ENCODE assay signal across 1 cellular context in the genomic region with DNA sequence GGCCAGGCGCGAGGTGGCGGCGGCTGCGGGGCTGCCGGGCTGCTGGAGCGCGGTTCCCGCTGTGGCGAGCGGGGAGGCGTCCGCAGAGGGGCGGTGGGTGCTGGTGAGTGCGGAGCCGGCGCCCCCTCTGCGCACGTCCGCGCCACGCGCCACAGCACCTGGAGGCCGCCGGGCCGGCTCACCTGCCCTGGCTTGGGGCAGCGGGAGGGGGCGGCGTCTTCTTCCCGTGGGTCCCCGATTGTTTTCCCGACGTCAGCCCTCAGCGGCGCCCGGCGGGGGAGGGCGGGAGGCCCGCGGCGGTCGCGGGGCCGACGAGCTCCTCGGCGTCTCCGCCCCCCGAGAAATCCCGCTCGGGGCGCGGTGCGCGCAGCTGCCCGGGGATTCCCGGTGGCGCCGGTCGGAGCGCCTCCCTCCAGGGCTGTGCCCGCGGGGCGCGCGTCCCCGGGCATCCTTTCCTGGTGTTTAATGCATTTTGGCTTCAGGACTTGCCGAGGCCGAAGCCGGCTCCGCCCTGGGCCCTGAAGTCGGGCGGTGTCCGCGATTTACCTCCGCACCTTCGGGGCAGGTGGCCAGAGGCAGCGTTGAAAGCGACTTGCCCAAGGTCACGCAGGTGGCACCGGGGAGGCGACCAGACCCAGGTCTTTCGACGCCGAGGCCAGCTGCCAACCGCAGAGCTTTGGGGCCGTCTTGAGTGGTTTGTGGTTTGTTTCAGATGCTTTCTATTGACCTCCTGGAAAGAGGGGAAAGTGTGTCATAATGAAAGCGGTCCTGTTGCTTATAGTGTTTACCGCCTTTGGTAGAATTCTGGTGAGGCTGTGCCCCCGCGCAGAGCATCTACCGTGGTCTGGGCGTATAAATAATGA.
TF ChIP-seq lines count a peak whose summit lies in the region.

No MANE protein-coding gene starts in this region.

TF ChIP-seq in HepG2, 621 proteins besides CTCF, POLR2A, EP300 and RAD21 (continued from another document and continues in another):
- no peak for TF ChIP-seq NFIB (CRISPR knock-in tag; IDR thresholded peaks at IDR 0.05; ENCODE audit: borderline replicate concordance)
- TF ChIP-seq FOXA1 (IDR thresholded peaks at IDR 0.05) = no peak
- TF ChIP-seq FOXA1 (CRISPR knock-in tag; IDR thresholded peaks at IDR 0.05) = no peak
- TF ChIP-seq PCBP2 (optimal IDR thresholded peaks at IDR 0.05; ENCODE audit: low read depth, low read length, poor library complexity, severe bottlenecking) = no peak
- TF ChIP-seq, protein P1, sequence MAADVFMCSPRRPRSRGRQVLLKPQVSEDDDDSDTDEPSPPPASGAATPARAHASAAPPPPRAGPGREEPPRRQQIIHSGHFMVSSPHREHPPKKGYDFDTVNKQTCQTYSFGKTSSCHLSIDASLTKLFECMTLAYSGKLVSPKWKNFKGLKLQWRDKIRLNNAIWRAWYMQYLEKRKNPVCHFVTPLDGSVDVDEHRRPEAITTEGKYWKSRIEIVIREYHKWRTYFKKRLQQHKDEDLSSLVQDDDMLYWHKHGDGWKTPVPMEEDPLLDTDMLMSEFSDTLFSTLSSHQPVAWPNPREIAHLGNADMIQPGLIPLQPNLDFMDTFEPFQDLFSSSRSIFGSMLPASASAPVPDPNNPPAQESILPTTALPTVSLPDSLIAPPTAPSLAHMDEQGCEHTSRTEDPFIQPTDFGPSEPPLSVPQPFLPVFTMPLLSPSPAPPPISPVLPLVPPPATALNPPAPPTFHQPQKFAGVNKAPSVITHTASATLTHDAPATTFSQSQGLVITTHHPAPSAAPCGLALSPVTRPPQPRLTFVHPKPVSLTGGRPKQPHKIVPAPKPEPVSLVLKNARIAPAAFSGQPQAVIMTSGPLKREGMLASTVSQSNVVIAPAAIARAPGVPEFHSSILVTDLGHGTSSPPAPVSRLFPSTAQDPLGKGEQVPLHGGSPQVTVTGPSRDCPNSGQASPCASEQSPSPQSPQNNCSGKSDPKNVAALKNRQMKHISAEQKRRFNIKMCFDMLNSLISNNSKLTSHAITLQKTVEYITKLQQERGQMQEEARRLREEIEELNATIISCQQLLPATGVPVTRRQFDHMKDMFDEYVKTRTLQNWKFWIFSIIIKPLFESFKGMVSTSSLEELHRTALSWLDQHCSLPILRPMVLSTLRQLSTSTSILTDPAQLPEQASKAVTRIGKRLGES (CRISPR knock-in tag; IDR thresholded peaks at IDR 0.05; ENCODE audit: borderline replicate concordance) = no peak
- no peak for TF ChIP-seq ZFX (CRISPR knock-in tag; IDR thresholded peaks at IDR 0.05; ENCODE audit: low read depth)
- TF ChIP-seq PLRG1 (conservative IDR thresholded peaks at IDR 0.05) = no peak
- no peak for TF ChIP-seq MBD4 (IDR thresholded peaks at IDR 0.05; ENCODE audit: borderline replicate concordance, low read length)
- TF ChIP-seq, protein P2, sequence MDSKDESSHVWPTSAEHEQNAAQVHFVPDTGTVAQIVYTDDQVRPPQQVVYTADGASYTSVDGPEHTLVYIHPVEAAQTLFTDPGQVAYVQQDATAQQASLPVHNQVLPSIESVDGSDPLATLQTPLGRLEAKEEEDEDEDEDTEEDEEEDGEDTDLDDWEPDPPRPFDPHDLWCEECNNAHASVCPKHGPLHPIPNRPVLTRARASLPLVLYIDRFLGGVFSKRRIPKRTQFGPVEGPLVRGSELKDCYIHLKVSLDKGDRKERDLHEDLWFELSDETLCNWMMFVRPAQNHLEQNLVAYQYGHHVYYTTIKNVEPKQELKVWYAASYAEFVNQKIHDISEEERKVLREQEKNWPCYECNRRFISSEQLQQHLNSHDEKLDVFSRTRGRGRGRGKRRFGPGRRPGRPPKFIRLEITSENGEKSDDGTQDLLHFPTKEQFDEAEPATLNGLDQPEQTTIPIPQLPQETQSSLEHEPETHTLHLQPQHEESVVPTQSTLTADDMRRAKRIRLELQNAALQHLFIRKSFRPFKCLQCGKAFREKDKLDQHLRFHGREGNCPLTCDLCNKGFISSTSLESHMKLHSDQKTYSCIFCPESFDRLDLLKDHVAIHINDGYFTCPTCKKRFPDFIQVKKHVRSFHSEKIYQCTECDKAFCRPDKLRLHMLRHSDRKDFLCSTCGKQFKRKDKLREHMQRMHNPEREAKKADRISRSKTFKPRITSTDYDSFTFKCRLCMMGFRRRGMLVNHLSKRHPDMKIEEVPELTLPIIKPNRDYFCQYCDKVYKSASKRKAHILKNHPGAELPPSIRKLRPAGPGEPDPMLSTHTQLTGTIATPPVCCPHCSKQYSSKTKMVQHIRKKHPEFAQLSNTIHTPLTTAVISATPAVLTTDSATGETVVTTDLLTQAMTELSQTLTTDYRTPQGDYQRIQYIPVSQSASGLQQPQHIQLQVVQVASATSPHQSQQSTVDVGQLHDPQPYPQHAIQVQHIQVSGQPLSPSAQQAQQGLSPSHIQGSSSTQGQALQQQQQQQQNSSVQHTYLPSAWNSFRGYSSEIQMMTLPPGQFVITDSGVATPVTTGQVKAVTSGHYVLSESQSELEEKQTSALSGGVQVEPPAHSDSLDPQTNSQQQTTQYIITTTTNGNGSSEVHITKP (CRISPR knock-in tag; IDR thresholded peaks at IDR 0.05; ENCODE audit: low read depth) = no peak
- TF ChIP-seq LCORL (IDR thresholded peaks at IDR 0.05) = no peak
- no peak for TF ChIP-seq LCORL (CRISPR knock-in tag; IDR thresholded peaks at IDR 0.05)
- TF ChIP-seq, protein P3, sequence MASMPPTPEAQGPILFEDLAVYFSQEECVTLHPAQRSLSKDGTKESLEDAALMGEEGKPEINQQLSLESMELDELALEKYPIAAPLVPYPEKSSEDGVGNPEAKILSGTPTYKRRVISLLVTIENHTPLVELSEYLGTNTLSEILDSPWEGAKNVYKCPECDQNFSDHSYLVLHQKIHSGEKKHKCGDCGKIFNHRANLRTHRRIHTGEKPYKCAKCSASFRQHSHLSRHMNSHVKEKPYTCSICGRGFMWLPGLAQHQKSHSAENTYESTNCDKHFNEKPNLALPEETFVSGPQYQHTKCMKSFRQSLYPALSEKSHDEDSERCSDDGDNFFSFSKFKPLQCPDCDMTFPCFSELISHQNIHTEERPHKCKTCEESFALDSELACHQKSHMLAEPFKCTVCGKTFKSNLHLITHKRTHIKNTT (CRISPR knock-in tag; IDR thresholded peaks at IDR 0.05) = no peak
- TF ChIP-seq, protein P4, sequence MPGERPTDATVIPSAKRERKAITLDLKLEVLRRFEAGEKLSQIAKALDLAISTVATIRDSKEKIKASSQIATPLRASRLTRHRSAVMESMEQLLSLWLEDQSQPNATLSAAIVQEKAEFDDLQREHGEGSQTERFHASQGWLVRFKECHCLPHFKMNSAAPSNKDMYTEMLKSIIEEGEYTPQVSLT (CRISPR knock-in tag; IDR thresholded peaks at IDR 0.05; ENCODE audit: borderline replicate concordance, low read depth) = no peak
- TF ChIP-seq, protein P5, sequence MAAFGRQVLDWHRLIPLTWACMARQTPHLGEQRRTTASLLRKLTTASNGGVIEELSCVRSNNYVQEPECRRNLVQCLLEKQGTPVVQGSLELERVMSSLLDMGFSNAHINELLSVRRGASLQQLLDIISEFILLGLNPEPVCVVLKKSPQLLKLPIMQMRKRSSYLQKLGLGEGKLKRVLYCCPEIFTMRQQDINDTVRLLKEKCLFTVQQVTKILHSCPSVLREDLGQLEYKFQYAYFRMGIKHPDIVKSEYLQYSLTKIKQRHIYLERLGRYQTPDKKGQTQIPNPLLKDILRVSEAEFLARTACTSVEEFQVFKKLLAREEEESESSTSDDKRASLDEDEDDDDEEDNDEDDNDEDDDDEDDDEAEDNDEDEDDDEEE (CRISPR knock-in tag; IDR thresholded peaks at IDR 0.05) = 0 out of 2 replicates have a peak, but pooled peaks have one; percentile 24
- no peak for TF ChIP-seq GTF3A (CRISPR knock-in tag; conservative IDR thresholded peaks at IDR 0.05)
- TF ChIP-seq ZNF598 (CRISPR knock-in tag; IDR thresholded peaks at IDR 0.05; ENCODE audit: borderline replicate concordance) = no peak
- TF ChIP-seq ZNF614 (CRISPR knock-in tag; IDR thresholded peaks at IDR 0.05; ENCODE audit: borderline replicate concordance) = no peak
- TF ChIP-seq REXO4 (CRISPR knock-in tag; IDR thresholded peaks at IDR 0.05; ENCODE audit: borderline replicate concordance) = no peak
- TF ChIP-seq, protein P6, sequence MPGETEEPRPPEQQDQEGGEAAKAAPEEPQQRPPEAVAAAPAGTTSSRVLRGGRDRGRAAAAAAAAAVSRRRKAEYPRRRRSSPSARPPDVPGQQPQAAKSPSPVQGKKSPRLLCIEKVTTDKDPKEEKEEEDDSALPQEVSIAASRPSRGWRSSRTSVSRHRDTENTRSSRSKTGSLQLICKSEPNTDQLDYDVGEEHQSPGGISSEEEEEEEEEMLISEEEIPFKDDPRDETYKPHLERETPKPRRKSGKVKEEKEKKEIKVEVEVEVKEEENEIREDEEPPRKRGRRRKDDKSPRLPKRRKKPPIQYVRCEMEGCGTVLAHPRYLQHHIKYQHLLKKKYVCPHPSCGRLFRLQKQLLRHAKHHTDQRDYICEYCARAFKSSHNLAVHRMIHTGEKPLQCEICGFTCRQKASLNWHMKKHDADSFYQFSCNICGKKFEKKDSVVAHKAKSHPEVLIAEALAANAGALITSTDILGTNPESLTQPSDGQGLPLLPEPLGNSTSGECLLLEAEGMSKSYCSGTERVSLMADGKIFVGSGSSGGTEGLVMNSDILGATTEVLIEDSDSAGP (CRISPR knock-in tag; IDR thresholded peaks at IDR 0.05; ENCODE audit: borderline replicate concordance) = no peak
- TF ChIP-seq SIX4 (CRISPR knock-in tag; IDR thresholded peaks at IDR 0.05) = no peak
- no peak for TF ChIP-seq MATR3 (CRISPR knock-in tag; IDR thresholded peaks at IDR 0.05)
- TF ChIP-seq, protein P7, sequence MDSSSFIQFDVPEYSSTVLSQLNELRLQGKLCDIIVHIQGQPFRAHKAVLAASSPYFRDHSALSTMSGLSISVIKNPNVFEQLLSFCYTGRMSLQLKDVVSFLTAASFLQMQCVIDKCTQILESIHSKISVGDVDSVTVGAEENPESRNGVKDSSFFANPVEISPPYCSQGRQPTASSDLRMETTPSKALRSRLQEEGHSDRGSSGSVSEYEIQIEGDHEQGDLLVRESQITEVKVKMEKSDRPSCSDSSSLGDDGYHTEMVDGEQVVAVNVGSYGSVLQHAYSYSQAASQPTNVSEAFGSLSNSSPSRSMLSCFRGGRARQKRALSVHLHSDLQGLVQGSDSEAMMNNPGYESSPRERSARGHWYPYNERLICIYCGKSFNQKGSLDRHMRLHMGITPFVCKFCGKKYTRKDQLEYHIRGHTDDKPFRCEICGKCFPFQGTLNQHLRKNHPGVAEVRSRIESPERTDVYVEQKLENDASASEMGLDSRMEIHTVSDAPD (CRISPR knock-in tag; IDR thresholded peaks at IDR 0.05) = no peak
- no peak for TF ChIP-seq ZNF557 (CRISPR knock-in tag; IDR thresholded peaks at IDR 0.05)
- peak; percentile 46; the same call in 1 of the 2 replicates for TF ChIP-seq ZNF605 (CRISPR knock-in tag; IDR thresholded peaks at IDR 0.05)
- no peak; the same call in 1 of the 2 replicates for TF ChIP-seq HOXA5 (CRISPR knock-in tag; IDR thresholded peaks at IDR 0.05)
- TF ChIP-seq, protein P8, sequence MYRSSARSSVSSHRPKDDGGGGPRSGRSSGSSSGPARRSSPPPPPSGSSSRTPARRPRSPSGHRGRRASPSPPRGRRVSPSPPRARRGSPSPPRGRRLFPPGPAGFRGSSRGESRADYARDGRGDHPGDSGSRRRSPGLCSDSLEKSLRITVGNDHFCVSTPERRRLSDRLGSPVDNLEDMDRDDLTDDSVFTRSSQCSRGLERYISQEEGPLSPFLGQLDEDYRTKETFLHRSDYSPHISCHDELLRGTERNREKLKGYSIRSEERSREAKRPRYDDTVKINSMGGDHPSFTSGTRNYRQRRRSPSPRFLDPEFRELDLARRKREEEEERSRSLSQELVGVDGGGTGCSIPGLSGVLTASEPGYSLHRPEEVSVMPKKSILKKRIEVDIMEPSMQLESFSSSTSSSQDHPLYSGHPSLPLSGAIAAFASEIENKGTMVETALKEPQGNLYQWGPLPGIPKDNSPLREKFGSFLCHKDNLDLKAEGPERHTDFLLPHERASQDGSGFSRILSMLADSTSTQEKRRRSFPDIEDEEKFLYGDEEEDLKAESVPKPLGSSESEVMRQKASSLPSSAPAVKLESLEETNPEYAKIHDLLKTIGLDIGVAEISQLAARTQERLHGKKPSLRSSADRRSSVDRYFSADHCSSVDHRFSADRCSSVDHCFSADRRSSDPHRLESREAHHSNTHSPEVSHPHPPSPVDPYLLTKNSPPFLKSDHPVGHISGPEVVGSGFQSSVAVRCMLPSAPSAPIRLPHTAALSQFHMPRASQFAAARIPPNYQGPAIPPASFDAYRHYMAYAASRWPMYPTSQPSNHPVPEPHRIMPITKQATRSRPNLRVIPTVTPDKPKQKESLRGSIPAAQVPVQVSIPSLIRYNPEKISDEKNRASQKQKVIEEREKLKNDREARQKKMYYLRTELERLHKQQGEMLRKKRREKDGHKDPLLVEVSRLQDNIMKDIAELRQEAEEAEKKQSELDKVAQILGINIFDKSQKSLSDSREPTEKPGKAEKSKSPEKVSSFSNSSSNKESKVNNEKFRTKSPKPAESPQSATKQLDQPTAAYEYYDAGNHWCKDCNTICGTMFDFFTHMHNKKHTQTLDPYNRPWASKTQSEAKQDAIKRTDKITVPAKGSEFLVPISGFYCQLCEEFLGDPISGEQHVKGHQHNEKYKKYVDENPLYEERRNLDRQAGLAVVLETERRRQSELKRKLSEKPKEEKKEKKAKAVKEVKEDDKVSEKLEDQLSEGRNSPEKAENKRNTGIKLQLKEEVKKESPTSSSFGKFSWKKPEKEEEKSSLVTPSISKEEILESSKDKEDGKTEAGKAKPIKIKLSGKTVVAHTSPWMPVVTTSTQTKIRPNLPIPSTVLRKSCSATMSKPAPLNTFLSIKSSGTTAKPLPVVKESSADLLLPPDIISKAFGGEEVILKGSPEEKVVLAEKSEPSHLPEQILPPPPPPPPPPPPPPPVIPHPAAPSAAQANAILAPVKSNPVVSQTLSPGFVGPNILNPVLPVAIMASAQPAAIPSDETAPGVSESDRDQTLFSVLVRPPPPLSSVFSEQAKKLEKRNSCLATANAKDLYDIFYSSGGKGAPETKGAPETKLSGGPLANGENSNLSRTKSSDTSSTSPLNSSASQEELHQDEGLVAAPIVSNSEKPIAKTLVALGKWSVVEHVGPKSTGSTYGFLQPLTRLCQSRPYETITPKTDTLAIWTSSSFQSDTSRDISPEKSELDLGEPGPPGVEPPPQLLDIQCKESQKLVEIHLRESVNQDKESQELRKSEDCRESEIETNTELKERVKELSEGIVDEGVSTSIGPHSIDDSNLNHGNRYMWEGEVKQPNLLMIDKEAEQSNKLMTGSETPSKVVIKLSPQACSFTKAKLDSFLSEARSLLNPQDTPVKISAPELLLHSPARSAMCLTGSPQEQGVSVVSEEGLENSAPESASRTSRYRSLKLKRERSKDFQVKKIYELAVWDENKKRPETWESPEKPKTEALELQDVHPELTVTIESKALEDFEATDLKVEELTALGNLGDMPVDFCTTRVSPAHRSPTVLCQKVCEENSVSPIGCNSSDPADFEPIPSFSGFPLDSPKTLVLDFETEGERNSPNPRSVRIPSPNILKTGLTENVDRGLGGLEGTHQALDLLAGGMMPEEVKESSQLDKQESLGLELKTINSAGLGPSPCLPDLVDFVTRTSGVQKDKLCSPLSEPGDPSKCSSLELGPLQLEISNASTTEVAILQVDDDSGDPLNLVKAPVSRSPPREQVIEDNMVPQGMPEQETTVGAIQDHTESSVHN (CRISPR knock-in tag; IDR thresholded peaks at IDR 0.05) = no peak
- no peak for TF ChIP-seq NCOA1 (CRISPR knock-in tag; IDR thresholded peaks at IDR 0.05)
- TF ChIP-seq ZSCAN20 (CRISPR knock-in tag; IDR thresholded peaks at IDR 0.05; ENCODE audit: borderline replicate concordance) = no peak
- no peak for TF ChIP-seq HNRNPUL1 (IDR thresholded peaks at IDR 0.05; ENCODE audit: low read depth, low read length)
- peak; percentile 44; the same call in 1 of the 2 replicates for TF ChIP-seq MTA1 (CRISPR knock-in tag; IDR thresholded peaks at IDR 0.05; ENCODE audit: borderline replicate concordance)
- no peak for TF ChIP-seq JUN (CRISPR knock-in tag; IDR thresholded peaks at IDR 0.05)
